ENCODE assay signal across 14 cellular contexts in the genomic region with DNA sequence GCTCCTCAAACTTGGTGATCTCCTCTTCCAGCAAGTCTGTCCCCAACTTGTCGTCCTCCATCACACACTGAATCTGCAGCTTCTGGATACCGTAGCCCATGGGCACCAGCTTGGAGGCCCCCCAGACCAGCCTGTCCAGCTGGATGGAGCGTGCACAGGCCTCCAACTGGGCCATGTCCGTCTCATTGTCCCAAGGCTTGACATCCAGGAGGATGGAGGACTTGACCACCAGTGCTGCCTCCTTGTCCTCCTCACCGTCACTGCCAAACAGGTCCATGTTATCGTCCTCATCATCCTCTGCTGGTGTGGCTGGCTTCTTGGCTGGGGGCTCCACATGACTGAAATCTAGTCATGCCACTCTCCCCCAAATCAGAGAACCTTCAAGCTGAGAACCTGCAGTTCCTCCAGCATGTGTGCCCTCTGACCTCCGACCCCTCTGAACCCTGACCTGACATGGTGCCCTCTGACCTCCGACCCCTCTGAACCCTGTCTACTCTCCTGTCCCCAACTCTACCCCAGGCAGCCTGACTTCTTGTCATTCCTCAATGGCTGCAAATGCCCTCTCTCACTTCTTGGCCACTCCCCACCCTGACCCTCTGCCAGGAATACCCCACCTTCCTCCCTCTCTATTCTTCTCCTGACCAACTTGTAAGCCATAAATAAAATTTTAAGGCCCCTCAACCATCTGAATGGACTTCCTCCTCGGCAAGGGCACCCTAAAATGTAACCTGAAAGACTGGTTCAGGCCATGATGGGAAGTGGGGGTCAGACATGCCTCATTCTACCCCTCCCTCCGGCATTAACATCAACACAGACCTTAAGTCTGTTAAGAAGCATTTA.
"Had no signal": no experiment of that assay in that cellular context is flagged by ENCODE, and none has a peak within 500 bp of the region (broad histone marks: within the 10 kb centered on the region; RNA-seq: fewer than 3 reads in every experiment).

No MANE protein-coding gene starts in this region.

- H3K9me3 Mint-ChIP-seq: activated CD4-positive, alpha-beta T cell treated with anti-CD3 and anti-CD28 coated beads, Interleukin-2, amount 10 ng/mL, durations not matched to agents 7 days and 5 days; activated naive CD4-positive, alpha-beta T cell treated with anti-CD3 and anti-CD28 coated beads, Interleukin-2, amount 10 ng/mL, durations not matched to agents 7 days and 5 days; naive thymus-derived CD8-positive, alpha-beta T cell; stimulated activated naive CD8-positive, alpha-beta T cell treated with anti-CD3 and anti-CD28 coated beads, Interleukin-15, Interleukin-2, amounts not matched to agents 100 ng/mL and 50 ng/mL, for 24 hours had no signal

- H3K27me3 Mint-ChIP-seq: activated CD4-positive, alpha-beta T cell treated with anti-CD3 and anti-CD28 coated beads, Interleukin-2, amount 10 ng/mL, durations not matched to agents 7 days and 5 days had no signal

- H3K36me3 Mint-ChIP-seq: activated naive CD4-positive, alpha-beta T cell treated with anti-CD3 and anti-CD28 coated beads, Interleukin-2, amount 10 ng/mL, durations not matched to agents 7 days and 5 days; naive thymus-derived CD8-positive, alpha-beta T cell had no signal

- H3K4me1 ChIP-seq: gastroesophageal sphincter had no signal

- DNase-seq: activated CD4-positive, alpha-beta T cell treated with anti-CD3 and anti-CD28 coated beads, Interleukin-2, amount 10 ng/mL, durations not matched to agents 7 days and 5 days; activated CD4-positive, CD25-positive, alpha-beta regulatory T cell; activated naive CD4-positive, alpha-beta T cell treated with anti-CD3 and anti-CD28 coated beads, Interleukin-2, amount 10 ng/mL, durations not matched to agents 7 days and 5 days; central memory CD4-positive, alpha-beta T cell; cortex of kidney; effector memory CD4-positive, alpha-beta T cell; hippocampal formation; naive thymus-derived CD8-positive, alpha-beta T cell; nucleus accumbens; stimulated activated CD4-positive, alpha-beta T cell treated with anti-CD3 and anti-CD28 coated beads, Interleukin-4, amount 100 ng/mL, for 1 hour; stimulated activated CD8-positive, alpha-beta memory T cell treated with anti-CD3 and anti-CD28 coated beads, Interleukin-4, amount 100 ng/mL, for 48 hours had no signal

- H3K9me3 ChIP-seq: gastroesophageal sphincter, thoracic aorta had no signal

- H3K27ac ChIP-seq: gastroesophageal sphincter, thoracic aorta had no signal

- ATAC-seq: gastroesophageal sphincter; naive thymus-derived CD8-positive, alpha-beta T cell had no signal

- H3K4me3 Mint-ChIP-seq: activated CD4-positive, alpha-beta T cell treated with anti-CD3 and anti-CD28 coated beads, Interleukin-2, amount 10 ng/mL, durations not matched to agents 7 days and 5 days; activated naive CD4-positive, alpha-beta T cell treated with anti-CD3 and anti-CD28 coated beads, Interleukin-2, amount 10 ng/mL, durations not matched to agents 7 days and 5 days; naive thymus-derived CD8-positive, alpha-beta T cell; stimulated activated naive CD8-positive, alpha-beta T cell treated with anti-CD3 and anti-CD28 coated beads, Interleukin-15, Interleukin-2, amounts not matched to agents 100 ng/mL and 50 ng/mL, for 24 hours had no signal

- H3K36me3 ChIP-seq: gastroesophageal sphincter, thoracic aorta had no signal

- H3K27ac Mint-ChIP-seq: activated CD4-positive, alpha-beta T cell treated with anti-CD3 and anti-CD28 coated beads, Interleukin-2, amount 10 ng/mL, durations not matched to agents 7 days and 5 days; stimulated activated naive CD8-positive, alpha-beta T cell treated with anti-CD3 and anti-CD28 coated beads, Interleukin-15, Interleukin-2, amounts not matched to agents 100 ng/mL and 50 ng/mL, for 24 hours had no signal

- H3K4me1 Mint-ChIP-seq: activated CD4-positive, alpha-beta T cell treated with anti-CD3 and anti-CD28 coated beads, Interleukin-2, amount 10 ng/mL, durations not matched to agents 7 days and 5 days had no signal

- H3K4me3 ChIP-seq: gastroesophageal sphincter, thoracic aorta had no signal
